In the genomic region with DNA sequence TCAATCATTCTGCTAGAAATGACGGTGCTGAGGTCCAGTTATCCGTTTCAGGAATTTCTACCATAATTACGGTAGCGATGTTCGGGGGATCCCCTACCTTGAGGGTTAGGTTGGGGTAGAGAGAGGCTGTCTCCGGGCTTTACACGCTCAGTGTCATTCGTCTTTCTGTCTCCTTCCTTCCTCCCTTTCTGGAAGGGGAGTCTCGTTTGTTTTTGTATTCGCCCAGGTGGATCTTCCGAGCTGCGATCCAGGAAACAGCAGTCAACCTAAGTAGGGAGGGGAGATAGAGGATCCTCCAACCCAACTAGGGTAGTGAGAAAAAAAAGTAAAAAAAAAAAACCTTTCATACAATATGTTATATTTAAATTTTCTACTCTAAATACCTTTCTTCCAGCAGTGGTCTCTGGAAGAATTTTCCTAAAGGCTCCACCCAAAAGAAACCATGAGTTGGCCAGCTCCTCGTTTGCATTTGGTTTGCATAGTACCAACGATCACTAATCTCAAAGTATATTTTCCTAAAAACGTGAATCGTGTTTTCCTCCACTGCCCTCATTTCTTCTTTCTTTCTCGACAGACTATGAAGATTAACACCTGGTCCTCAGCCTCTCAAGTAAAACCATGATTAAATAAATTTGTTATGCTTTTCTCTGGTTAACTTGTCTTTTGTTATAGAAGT, we compare ENCODE assay signal across 8 cellular contexts. TPM values are rescaled to one million over a fixed set of nuclear protein-coding genes. Genes with fewer than 3 reads are reported as not detected.
DNase-seq lines count a peak whose midpoint lies in the region; ATAC-seq and TF ChIP-seq lines count a peak whose summit lies in the region.

No MANE protein-coding gene starts in this region.

- 2 to 4% methylated on average over 16 to 17 of the region's 17 CpGs for WGBS in esophagus squamous epithelium, 2 donors
- 1 to 2% methylated on average over 17 of the region's 17 CpGs for WGBS in sigmoid colon, 2 donors

- H3K27ac Mint-ChIP-seq in activated CD4-positive, alpha-beta T cell treated with anti-CD3 and anti-CD28 coated beads, Interleukin-2, amount 10 ng/mL, durations not matched to agents 24 days and 14 days, result peak overlapping the region; percentile 96

- TF ChIP-seq EP300 in sigmoid colon (IDR thresholded peaks at IDR 0.05), result no peak

- H3K36me3 Mint-ChIP-seq in activated CD4-positive, alpha-beta T cell treated with anti-CD3 and anti-CD28 coated beads, Interleukin-2, amount 10 ng/mL, durations not matched to agents 24 days and 14 days (ENCODE audit: low read depth), result no peaks in the 10 kb centered on the region

- H3K27me3 Mint-ChIP-seq in activated CD4-positive, alpha-beta T cell treated with anti-CD3 and anti-CD28 coated beads, Interleukin-2, amount 10 ng/mL, durations not matched to agents 24 days and 14 days, result peaks cover 2% of the 10 kb centered on the region

- no peak overlapping the region for H3K27ac ChIP-seq in SJCRH30
- peak overlapping the region; percentile 83 to 95 (median 90) for H3K27ac ChIP-seq in esophagus squamous epithelium
- peak overlapping the region; percentile 90 to 98 (median 96) for H3K27ac ChIP-seq in sigmoid colon

- peaks cover 17% of the 10 kb centered on the region for H3K4me1 ChIP-seq in SJCRH30
- H3K4me1 ChIP-seq in esophagus squamous epithelium, result peaks cover 17 to 48% (median 24%) of the 10 kb centered on the region in 3 donors
- peaks cover 0 to 36% (median 25%) of the 10 kb centered on the region in 4 donors for H3K4me1 ChIP-seq in sigmoid colon

- peak overlapping the region; percentile 98 for H3K4me3 Mint-ChIP-seq in activated CD4-positive, alpha-beta T cell treated with anti-CD3 and anti-CD28 coated beads, Interleukin-2, amount 10 ng/mL, durations not matched to agents 24 days and 14 days

- H3K4me3 ChIP-seq in SJCRH30, result peak overlapping the region; percentile 61
- peak overlapping the region; percentile 65 to 75 (median 72) for H3K4me3 ChIP-seq in esophagus squamous epithelium
- peak overlapping the region; percentile 64 to 93 (median 77) for H3K4me3 ChIP-seq in sigmoid colon

- no peaks in the 10 kb centered on the region for H3K9me3 Mint-ChIP-seq in activated CD4-positive, alpha-beta T cell treated with anti-CD3 and anti-CD28 coated beads, Interleukin-2, amount 10 ng/mL, durations not matched to agents 24 days and 14 days

- TF ChIP-seq POLR2A in esophagus squamous epithelium (IDR thresholded peaks at IDR 0.05) (no peak), sigmoid colon (IDR thresholded peaks at IDR 0.05) (no peak)

- no peaks in the 10 kb centered on the region for H3K36me3 ChIP-seq in SJCRH30
- peaks cover 0 to 3% (median 0%) of the 10 kb centered on the region in 3 donors for H3K36me3 ChIP-seq in esophagus squamous epithelium
- H3K36me3 ChIP-seq in sigmoid colon, result no peaks in the 10 kb centered on the region

- peaks cover 43% of the 10 kb centered on the region for H3K4me1 Mint-ChIP-seq in activated CD4-positive, alpha-beta T cell treated with anti-CD3 and anti-CD28 coated beads, Interleukin-2, amount 10 ng/mL, durations not matched to agents 24 days and 14 days

- peak; percentile 32 for ATAC-seq in HG02884 (IDR thresholded peaks at IDR 0.05; ENCODE audit: unreplicated experiment)

- intact Hi-C loops in activated CD4-positive, alpha-beta T cell treated with anti-CD3 and anti-CD28 coated beads, Interleukin-2, amount 10 ng/mL, durations not matched to agents 24 days and 14 days (cut with micrococcal nuclease), result loop anchor here (2.0 kb wide), 2 partner anchors 42 to 332 kb away; no protein-coding TSS in a partner anchor
- intact Hi-C loops in esophagus squamous epithelium (cut with DNase I), result no loop called here
- intact Hi-C loops in sigmoid colon (cut with DNase I), result loop anchor here (2.0 kb wide), 1 partner anchor 48 kb away; no protein-coding TSS in a partner anchor

- DNase-seq in activated CD4-positive, alpha-beta T cell treated with anti-CD3 and anti-CD28 coated beads, Interleukin-2, amount 10 ng/mL, durations not matched to agents 24 days and 14 days, result no peak
- DNase-seq in activated CD4-positive, alpha-beta T cell treated with anti-CD3 and anti-CD28 coated beads for 1 hour, result no peak
- no peak for DNase-seq in SJCRH30
- no peak for DNase-seq in esophagus squamous epithelium (lab: John Stamatoyannopoulos, UW)
- no peak for DNase-seq in sigmoid colon
- DNase-seq in HuH-7 (ENCODE audit: low spot score), result no peak
- DNase-seq in mucosa of gallbladder (ENCODE audit: low spot score), result no peak

- H3K27me3 ChIP-seq in SJCRH30 (peaks cover 6% of the 10 kb centered on the region; the same call in 1 of the 2 replicates), esophagus squamous epithelium (no peaks in the 10 kb centered on the region), sigmoid colon (no peaks in the 10 kb centered on the region)

- H3K9me3 ChIP-seq in SJCRH30 (replicated peaks) (no peaks in the 10 kb centered on the region; the same call in 1 of the 2 replicates), esophagus squamous epithelium (no peaks in the 10 kb centered on the region), sigmoid colon (no peaks in the 10 kb centered on the region)

- TF ChIP-seq CTCF in esophagus squamous epithelium (IDR thresholded peaks at IDR 0.05), result no peak
- no peak for TF ChIP-seq CTCF in sigmoid colon (IDR thresholded peaks at IDR 0.05)

RNA-seq across cellular contexts. Expression of a gene that starts 0.6 kb away (rescaled TPM):
- total RNA-seq in activated CD4-positive, alpha-beta T cell treated with anti-CD3 and anti-CD28 coated beads, Interleukin-2, amount 10 ng/mL, durations not matched to agents 24 days and 14 days, result 22.7 and 23.6 TPM in 2 replicates
- 2.4 and 3.6 TPM in 2 replicates for total RNA-seq in SJCRH30 (2014; rRNA removed; shearing (Covaris generic))
- 10 to 100 TPM; 19.4 to 40.2 (median 21.3) TPM for total RNA-seq in esophagus squamous epithelium
- total RNA-seq in sigmoid colon, result 10 to 100 TPM in 3 of 4 donors, 1 to 10 TPM in 1; 9.2 to 29.9 (median 16.0) TPM
- 10 to 100 TPM; 11.4 to 47.6 (median 17.1) TPM for polyA plus RNA-seq in sigmoid colon
- 64.6 TPM for total RNA-seq in mucosa of gallbladder

RNA-seq across cellular contexts. Expression of a gene that starts 21.0 kb away (rescaled TPM):
- total RNA-seq in activated CD4-positive, alpha-beta T cell treated with anti-CD3 and anti-CD28 coated beads, Interleukin-2, amount 10 ng/mL, durations not matched to agents 24 days and 14 days, result 81.5 and 85.5 TPM in 2 replicates
- total RNA-seq in SJCRH30 (2014; rRNA removed; shearing (Covaris generic)), result 26.6 and 41.2 TPM in 2 replicates
- 10 to 100 TPM; 13.2 to 62.8 (median 23.8) TPM for total RNA-seq in esophagus squamous epithelium
- total RNA-seq in sigmoid colon, result 10 to 100 TPM; 48.2 to 82.0 (median 53.1) TPM
- 10 to 100 TPM in 1 of 3 donors, 1 to 10 TPM in 2; 1.2 to 14.9 (median 1.8) TPM for polyA plus RNA-seq in sigmoid colon
- 64.5 TPM for total RNA-seq in mucosa of gallbladder
